9 cellular contexts compared by ENCODE assay signal in the genomic region with DNA sequence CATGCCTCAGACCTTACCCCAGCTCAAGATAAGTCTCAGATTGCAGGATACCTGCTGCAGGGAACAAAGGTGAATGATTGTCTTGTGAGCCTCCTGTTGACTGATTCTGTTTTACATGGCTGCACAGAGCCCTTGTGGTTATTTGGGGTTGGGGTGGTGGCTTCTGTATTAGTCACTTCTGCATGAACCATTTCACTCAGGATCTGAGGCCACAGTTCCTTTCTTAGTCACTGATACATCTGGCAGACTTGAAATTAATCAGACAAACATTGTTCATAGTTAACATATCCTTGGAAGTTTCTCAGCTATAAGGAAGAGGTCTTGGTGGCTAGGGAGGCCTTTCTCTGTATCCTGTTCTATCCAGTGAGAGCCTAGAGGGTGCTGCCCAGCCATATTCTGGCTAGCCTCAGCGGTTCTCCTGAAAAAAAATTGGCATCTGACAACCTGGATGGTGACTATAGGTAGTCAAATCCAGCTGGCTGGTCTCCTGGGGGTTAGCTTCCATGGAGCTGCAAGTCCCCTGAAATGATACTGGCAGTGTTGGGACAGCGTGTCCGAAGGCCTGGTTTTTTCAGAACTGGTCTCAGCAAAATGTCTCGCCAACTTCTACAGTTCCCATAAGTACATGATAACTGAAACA. TPM values are rescaled to one million over a fixed set of nuclear protein-coding genes. Genes with fewer than 3 reads are reported as not detected.
DNase-seq lines count a peak whose midpoint lies in the region; ATAC-seq, FAIRE-seq and TF ChIP-seq lines count a peak whose summit lies in the region.
"Had no signal": no experiment of that assay in that cellular context is flagged by ENCODE, and none has a peak within 500 bp of the region (broad histone marks: within the 10 kb centered on the region; RNA-seq: fewer than 3 reads in every experiment).

No MANE protein-coding gene starts in this region.

- POLR2A ChIA-PET in AG04449 (lab: Yijun Ruan, JAX), result interaction anchor here (0.5 to 1.0 kb wide), 2 partner anchors 9 to 1192 kb away, joined by 3 to 4 read pairs; no protein-coding TSS in a partner anchor

- no peak for FAIRE-seq in HTR-8/SVneo (lab: Jason Lieb, UNC)

- no peaks in the 10 kb centered on the region for H3K27me3 Mint-ChIP-seq in activated naive CD4-positive, alpha-beta T cell treated with anti-CD3 and anti-CD28 coated beads for 36 hours (ENCODE audit: low read depth)

- H3K9me3 Mint-ChIP-seq in activated naive CD4-positive, alpha-beta T cell treated with anti-CD3 and anti-CD28 coated beads for 36 hours, result no peaks in the 10 kb centered on the region

- peak overlapping the region; percentile 13 for H3K27ac Mint-ChIP-seq in activated naive CD4-positive, alpha-beta T cell treated with anti-CD3 and anti-CD28 coated beads for 36 hours

- CTCF ChIA-PET in AG04449 (lab: Yijun Ruan, JAX), result interaction anchor here (0.7 to 2.6 kb wide), 3 partner anchors 9 to 224 kb away, joined by 3 to 17 read pairs (median 3); a partner anchor contains a TSS
- CTCF ChIA-PET in activated naive CD4-positive, alpha-beta T cell treated with anti-CD3 and anti-CD28 coated beads for 36 hours (lab: Charles Lee), result interaction anchor here (1.1 to 1.3 kb wide), 2 partner anchors 8 to 15 kb away, joined by 3 read pairs; a partner anchor contains a TSS

- H3K4me3 Mint-ChIP-seq in activated naive CD4-positive, alpha-beta T cell treated with anti-CD3 and anti-CD28 coated beads for 36 hours, result no peak overlapping the region

- peaks cover 49% of the 10 kb centered on the region for H3K36me3 Mint-ChIP-seq in activated naive CD4-positive, alpha-beta T cell treated with anti-CD3 and anti-CD28 coated beads for 36 hours (ENCODE audit: low read depth)

- peaks cover 16% of the 10 kb centered on the region for H3K4me1 Mint-ChIP-seq in activated naive CD4-positive, alpha-beta T cell treated with anti-CD3 and anti-CD28 coated beads for 36 hours (ENCODE audit: low read depth)

- DNase-seq in AG04449 (ENCODE audit: low read depth, low spot score) (peak; percentile 67), HTR-8/SVneo (ENCODE audit: insufficient read length, low spot score) (no peak), ureter (ENCODE audit: low spot score) (no peak), SIG-M5 (lab: John Stamatoyannopoulos, UW) (no peak)
- DNase-seq in activated naive CD4-positive, alpha-beta T cell treated with anti-CD3 and anti-CD28 coated beads for 36 hours, result peak; percentile 82
- peak; percentile 73 for DNase-seq in stimulated activated CD4-positive, alpha-beta T cell treated with anti-CD3 and anti-CD28 coated beads, Interleukin-1b, Interleukin-23, amount 100 ng/mL, for 48 hours

- no peak overlapping the region for H3K4me3 ChIP-seq in AG04449 (ENCODE audit: low read depth, low read length)
- H3K4me3 ChIP-seq: adrenal gland had no signal

- TF ChIP-seq CTCF in AG04449 (IDR thresholded peaks at IDR 0.05; ENCODE audit: insufficient read depth, low read length, missing control alignments), result no peak

- intact Hi-C loops in activated naive CD4-positive, alpha-beta T cell treated with anti-CD3 and anti-CD28 coated beads for 36 hours (cut with micrococcal nuclease), result loop anchor here (1.0 kb wide), 4 partner anchors 29 to 172 kb away; a partner anchor contains a TSS

- ATAC-seq in GM19035 (IDR thresholded peaks at IDR 0.05; ENCODE audit: unreplicated experiment) (peak; percentile 94), HG03103 (IDR thresholded peaks at IDR 0.05; ENCODE audit: low read depth, unreplicated experiment) (peak; percentile 92)

RNA-seq across cellular contexts. Expression of a gene that starts 8.4 kb away (rescaled TPM):
- total RNA-seq in activated naive CD4-positive, alpha-beta T cell treated with anti-CD3 and anti-CD28 coated beads for 36 hours, result 10 to 100 TPM; 91.8 to 98.0 TPM
- 2.1 TPM for total RNA-seq in ureter

RNA-seq across cellular contexts. Expression of a gene that starts 29.0 kb away (rescaled TPM):
- total RNA-seq in activated naive CD4-positive, alpha-beta T cell treated with anti-CD3 and anti-CD28 coated beads for 36 hours, result 10 to 100 TPM; 57.5 to 60.7 TPM
- 76.8 TPM for total RNA-seq in ureter

RNA-seq across cellular contexts. Expression of a gene that starts 29.1 kb away (rescaled TPM):
- 10 to 100 TPM; 17.8 to 18.1 TPM for total RNA-seq in activated naive CD4-positive, alpha-beta T cell treated with anti-CD3 and anti-CD28 coated beads for 36 hours
- total RNA-seq in ureter, result 21.3 TPM

RNA-seq across cellular contexts. Expression of a gene that starts 42.8 kb away (rescaled TPM):
- total RNA-seq in activated naive CD4-positive, alpha-beta T cell treated with anti-CD3 and anti-CD28 coated beads for 36 hours, result not detected
- total RNA-seq in ureter, result 87.6 TPM

Comparison
In these comparisons a context has a peak if more than half of its experiments do, and no peak if none do; other contexts are left out.
1. DNase-seq: peak in AG04449 (single experiment), activated naive CD4-positive, alpha-beta T cell treated with anti-CD3 and anti-CD28 coated beads for 36 hours (single experiment) and stimulated activated CD4-positive, alpha-beta T cell treated with anti-CD3 and anti-CD28 coated beads, Interleukin-1b, Interleukin-23, amount 100 ng/mL, for 48 hours (single experiment); none in HTR-8/SVneo (single experiment), ureter (single experiment) and SIG-M5 (single experiment).
2. RNA of a gene that starts 8.4 kb away (total RNA-seq): 91.8 to 98.0 TPM in activated naive CD4-positive, alpha-beta T cell treated with anti-CD3 and anti-CD28 coated beads for 36 hours; 2.1 TPM in ureter (single experiment); every median in the first group is over 10 times any median in the second.